ENCODE assay signal across 16 cellular contexts in genomic region chr1:85133565-85134159, GRCh38.
"Had no signal": no experiment of that assay in that cellular context is flagged by ENCODE, and none has a peak within 500 bp of the region (broad histone marks: within the 10 kb centered on the region; RNA-seq: fewer than 3 reads in every experiment).

No MANE protein-coding gene starts in this region.

- DNase-seq: activated CD4-positive, alpha-beta T cell treated with anti-CD3 and anti-CD28 coated beads for 1 hour; activated CD4-positive, alpha-beta T cell treated with anti-CD3 and anti-CD28 coated beads, Interleukin-2, amount 50 U/mL, for 4 hours; activated naive CD4-positive, alpha-beta T cell; activated naive CD8-positive, alpha-beta T cell treated with anti-CD3 and anti-CD28 coated beads, Interleukin-2, amount 10 ng/mL, durations not matched to agents 7 days and 5 days; activated T-cell treated with anti-CD3 and anti-CD28 coated beads for 4 hours; brain microvascular endothelial cell; dorsolateral prefrontal cortex; endodermal cell; hypothalamus; pancreas; stimulated activated CD4-positive, alpha-beta T cell treated with anti-CD3 and anti-CD28 coated beads, Interleukin-2, amount 100 ng/mL, for 48 hours; stimulated activated naive B cell treated with anti-CD40 and anti-IgM and Interleukin-4, amounts not matched to agents 10 μg/mL and 1 μg/mL and 100 μg/mL, for 72 hours; T-cell; T-helper 9 cell; tibial artery had no signal

- H3K9me3 ChIP-seq: pancreas, tibial artery, vagina had no signal

- ATAC-seq: pancreas; stimulated activated naive B cell treated with anti-CD40 and anti-IgM and Interleukin-4, amounts not matched to agents 10 μg/mL and 1 μg/mL and 100 μg/mL, for 72 hours; T-cell had no signal

- H3K4me1 ChIP-seq: vagina had no signal

- H3K27me3 ChIP-seq: brain microvascular endothelial cell, dorsolateral prefrontal cortex, pancreas, tibial artery, vagina had no signal

- H3K4me3 ChIP-seq: dorsolateral prefrontal cortex, pancreas, tibial artery, vagina had no signal

- H3K27ac ChIP-seq: brain microvascular endothelial cell, pancreas, tibial artery, vagina had no signal

- FAIRE-seq: pancreas had no signal

- H3K36me3 ChIP-seq: brain microvascular endothelial cell, pancreas, tibial artery, vagina had no signal
